11 cellular contexts compared by ENCODE assay signal in genomic region chr3:119664850-119665379, GRCh38. TPM values are rescaled to one million over a fixed set of nuclear protein-coding genes. Genes with fewer than 3 reads are reported as not detected.
DNase-seq lines count a peak whose midpoint lies in the region; ATAC-seq, FAIRE-seq and TF ChIP-seq lines count a peak whose summit lies in the region.
"Had no signal": no experiment of that assay in that cellular context is flagged by ENCODE, and none has a peak within 500 bp of the region (broad histone marks: within the 10 kb centered on the region; RNA-seq: fewer than 3 reads in every experiment).

No MANE protein-coding gene starts in this region.

- POLR2A ChIA-PET in CD8-positive, alpha-beta memory T cell (lab: Charles Lee), result no interaction called here

- DNase-seq in GM12891 (ENCODE audit: insufficient read length, low spot score) (no peak), Kasumi-1 (lab: John Stamatoyannopoulos, UW) (peak; percentile 15 to 18), choroid plexus epithelial cell (ENCODE audit: low read depth) (peak; percentile 45), omental fat pad (ENCODE audit: low spot score) (no peak), cerebellar nuclear complex (lab: John Stamatoyannopoulos, UW) (no peak), pons (ENCODE audit: low spot score) (no peak)
- DNase-seq in activated CD4-positive, alpha-beta T cell treated with anti-CD3 and anti-CD28 coated beads for 4 hours, result no peak
- DNase-seq in CD8-positive, alpha-beta memory T cell, result no peak
- DNase-seq: activated T-cell treated with anti-CD3 and anti-CD28 coated beads, Interleukin-2, amount 50 U/mL, for 24 hours; Calu3; central memory CD4-positive, alpha-beta T cell had no signal

- H3K4me1 Mint-ChIP-seq in CD8-positive, alpha-beta memory T cell, result peaks cover 0 to 2% (median 2%) of the 10 kb centered on the region in 3 donors

- H3K4me3 ChIP-seq in choroid plexus epithelial cell (ENCODE audit: low read depth, low read length), result no peak overlapping the region
- no peak overlapping the region for H3K4me3 ChIP-seq in CD8-positive, alpha-beta memory T cell (ENCODE audit: low read length)

- H3K27me3 ChIP-seq in CD8-positive, alpha-beta memory T cell (ENCODE audit: insufficient read depth, low read length, poor library complexity, severe bottlenecking), result no peaks in the 10 kb centered on the region

- H3K27me3 Mint-ChIP-seq in CD8-positive, alpha-beta memory T cell, result peaks cover 0 to 1% of the 10 kb centered on the region in 2 donors
- H3K27me3 Mint-ChIP-seq: activated T-cell treated with anti-CD3 and anti-CD28 coated beads, Interleukin-2, amount 50 U/mL, for 24 hours had no signal

- peaks cover 0 to 30% (median 3%) of the 10 kb centered on the region in 3 donors for H3K36me3 Mint-ChIP-seq in CD8-positive, alpha-beta memory T cell

- no peak for TF ChIP-seq CTCF in choroid plexus epithelial cell (conservative IDR thresholded peaks at IDR 0.05; ENCODE audit: low read depth, low read length)
- no peak for TF ChIP-seq CTCF in omental fat pad (IDR thresholded peaks at IDR 0.05)

- no peaks in the 10 kb centered on the region for H3K9me3 Mint-ChIP-seq in CD8-positive, alpha-beta memory T cell
- H3K9me3 Mint-ChIP-seq: activated T-cell treated with anti-CD3 and anti-CD28 coated beads, Interleukin-2, amount 50 U/mL, for 24 hours had no signal

- H3K27ac ChIP-seq in CD8-positive, alpha-beta memory T cell (ENCODE audit: low read depth, low read length), result no peak overlapping the region

- peak overlapping the region in 4 of 8 donors; percentile 50 to 60 (median 51) for H3K27ac Mint-ChIP-seq in CD8-positive, alpha-beta memory T cell
- H3K27ac Mint-ChIP-seq: activated T-cell treated with anti-CD3 and anti-CD28 coated beads, Interleukin-2, amount 50 U/mL, for 24 hours had no signal

- no peak overlapping the region for H3K4me3 Mint-ChIP-seq in CD8-positive, alpha-beta memory T cell
- H3K4me3 Mint-ChIP-seq: activated T-cell treated with anti-CD3 and anti-CD28 coated beads, Interleukin-2, amount 50 U/mL, for 24 hours had no signal

- CTCF ChIA-PET in CD8-positive, alpha-beta memory T cell (lab: Charles Lee), result no interaction called here

- H3K4me1 ChIP-seq in CD8-positive, alpha-beta memory T cell (ENCODE audit: insufficient read depth, low read length), result no peaks in the 10 kb centered on the region

- H3K36me3 ChIP-seq in CD8-positive, alpha-beta memory T cell (ENCODE audit: insufficient read depth, low read length), result peaks cover 4% of the 10 kb centered on the region

- TF ChIP-seq POLR2A in GM12891 (IDR thresholded peaks at IDR 0.05; ENCODE audit: low read depth, low read length), result 0 out of 2 replicates have a peak, but pooled peaks have one; percentile 19

- ATAC-seq in omental fat pad (ENCODE audit: low FRiP score), result peak; percentile 90

- FAIRE-seq in GM12891 (lab: Jason Lieb, UNC), result peak; percentile 74

- H3K9me3 ChIP-seq in CD8-positive, alpha-beta memory T cell (ENCODE audit: low read length), result no peaks in the 10 kb centered on the region

TF ChIP-seq in GM12891, 5 proteins besides CTCF, POLR2A, EP300 and RAD21:
- TF ChIP-seq SPI1 (IDR thresholded peaks at IDR 0.05; ENCODE audit: low read depth, low read length) (peak; percentile 80), PAX5 (IDR thresholded peaks at IDR 0.05; ENCODE audit: insufficient read depth, low read length, severe bottlenecking) (no peak), POU2F2 (IDR thresholded peaks at IDR 0.05; ENCODE audit: low read depth, low read length) (0 out of 2 replicates have a peak, but pooled peaks have one; percentile 50)

RNA-seq across cellular contexts. Expression of gene POPDC2, which starts 4.5 kb away (rescaled TPM):
- 2.1 TPM for polyA plus RNA-seq in GM12891 (2012; ENCODE audit: low read depth, missing spikeins)
- 1 to 10 TPM; 1.3 to 7.1 (median 1.9) TPM for total RNA-seq in omental fat pad
- total RNA-seq in CD8-positive, alpha-beta memory T cell, result 1 to 10 TPM; 2.2 to 3.2 TPM
- polyA plus RNA-seq in CD8-positive, alpha-beta memory T cell, result 2.0 TPM

RNA-seq across cellular contexts. Expression of gene COX17, which starts 12.3 kb away (rescaled TPM):
- polyA plus RNA-seq in GM12891 (2012; ENCODE audit: low read depth, missing spikeins), result 198 TPM
- 10 to 100 TPM; 22.1 to 45.7 (median 31.6) TPM for total RNA-seq in omental fat pad
- 100 to 1,000 TPM; 105 to 108 TPM for total RNA-seq in CD8-positive, alpha-beta memory T cell
- 82.4 TPM for polyA plus RNA-seq in CD8-positive, alpha-beta memory T cell

RNA-seq across cellular contexts. Expression of gene CFAP91, which starts 37.9 kb away (rescaled TPM):
- polyA plus RNA-seq in GM12891 (2012; ENCODE audit: low read depth, missing spikeins), result 0.26 TPM
- 1 to 10 TPM; 2.2 to 4.7 (median 3.4) TPM for total RNA-seq in omental fat pad
- total RNA-seq in CD8-positive, alpha-beta memory T cell, result under 1 TPM; 0.64 to 0.77 TPM
- polyA plus RNA-seq in CD8-positive, alpha-beta memory T cell, result 0.45 TPM

Comparison
In these comparisons a context has a peak if more than half of its experiments do, and no peak if none do; other contexts are left out.
1. DNase-seq: peak in Kasumi-1 (2 of 2) and choroid plexus epithelial cell (single experiment); none in GM12891 (single experiment), omental fat pad (single experiment), cerebellar nuclear complex (0 of 2), pons (single experiment), activated CD4-positive, alpha-beta T cell treated with anti-CD3 and anti-CD28 coated beads for 4 hours (0 of 2) and CD8-positive, alpha-beta memory T cell (0 of 5).